Comparison of ENCODE assay signal across 31 cellular contexts in the genomic region with DNA sequence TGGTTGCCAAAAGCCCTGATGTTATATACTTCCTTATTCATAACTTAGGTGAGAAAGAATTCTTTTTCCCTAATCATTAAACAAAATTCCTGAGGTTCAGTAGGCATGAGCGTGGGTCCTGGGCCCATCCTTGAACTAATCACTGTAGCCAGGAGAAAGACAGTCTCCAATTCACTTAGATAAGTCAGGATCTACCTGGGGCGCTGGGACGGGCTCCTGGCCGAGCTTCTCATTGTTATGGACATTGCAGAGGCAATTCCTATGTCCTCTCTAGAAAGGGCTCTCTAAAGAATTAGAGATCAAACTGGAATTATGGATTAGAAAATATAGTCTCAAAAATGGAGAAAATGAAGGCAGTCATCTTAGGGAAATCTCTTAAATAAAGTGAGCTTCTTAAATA.
"Had no signal": no experiment of that assay in that cellular context is flagged by ENCODE, and none has a peak within 500 bp of the region (broad histone marks: within the 10 kb centered on the region; RNA-seq: fewer than 3 reads in every experiment).

No MANE protein-coding gene starts in this region.

- H3K9me3 ChIP-seq: gastrocnemius medialis, mucosa of descending colon, neutrophil, right atrium auricular region, testis, tibial nerve, upper lobe of left lung had no signal

- DNase-seq: cerebellar nuclear complex; dorsolateral prefrontal cortex; effector CD4-positive, alpha-beta T cell; foreskin fibroblast; gastrocnemius medialis; head of caudate nucleus; immature natural killer cell; islet precursor cell; mesenchymal stem cell; mucosa of descending colon; naive B cell; stimulated activated CD4-positive, alpha-beta T cell treated with anti-CD3 and anti-CD28 coated beads, Interleukin-12 subunit alpha, Interleukin-12 subunit beta, amount 100 ng/mL, for 4 hours; stimulated activated CD4-positive, alpha-beta T cell treated with anti-CD3 and anti-CD28 coated beads, Interleukin-1b, Interleukin-23, amount 100 ng/mL, for 48 hours; stimulated activated CD4-positive, alpha-beta T cell treated with anti-CD3 and anti-CD28 coated beads, Interleukin-4, amount 100 ng/mL, for 24 hours; stimulated activated naive CD8-positive, alpha-beta T cell treated with anti-CD3 and anti-CD28 coated beads, Interleukin-15, Interleukin-2, amounts not matched to agents 100 U/mL and 50 U/mL, for 24 hours; substantia nigra; testis; upper lobe of left lung had no signal

- ATAC-seq: esophagus mucosa; gastrocnemius medialis; left lobe of liver; mucosa of descending colon; natural killer cell treated with Interleukin-12 subunit alpha and Interleukin-12 subunit beta and Interleukin-15 and Interleukin-18, amount 100 ng/mL, for 72 hours; sciatic nerve; stimulated activated memory B cell treated with anti-CD40 and anti-IgM and Interleukin-4, amounts not matched to agents 10 μg/mL and 1 μg/mL and 100 μg/mL, for 72 hours; stimulated activated naive CD8-positive, alpha-beta T cell treated with anti-CD3 and anti-CD28 coated beads, Interleukin-15, Interleukin-2, amounts not matched to agents 100 U/mL and 50 U/mL, for 24 hours had no signal

- H3K27ac ChIP-seq: dorsolateral prefrontal cortex, epithelial cell of prostate, gastrocnemius medialis, neutrophil, parathyroid adenoma, right atrium auricular region, testis, tibial nerve, upper lobe of left lung had no signal

- H3K36me3 ChIP-seq: gastrocnemius medialis, neutrophil, right atrium auricular region, tibial nerve, upper lobe of left lung had no signal

- FAIRE-seq: urothelium cell line had no signal

- H3K27me3 ChIP-seq: dorsolateral prefrontal cortex, gastrocnemius medialis, neutrophil, right atrium auricular region, testis, tibial nerve, upper lobe of left lung had no signal

- H3K4me1 ChIP-seq: gastrocnemius medialis, right atrium auricular region, testis, tibial nerve, upper lobe of left lung had no signal

- H3K9ac ChIP-seq: parathyroid adenoma had no signal

- H3K4me3 ChIP-seq: dorsolateral prefrontal cortex, gastrocnemius medialis, lung, mucosa of descending colon, right atrium auricular region, smooth muscle cell, testis, tibial nerve, upper lobe of left lung had no signal
